Comparison of ENCODE assay signal across 23 cellular contexts in genomic region chr1:233094691-233095090, GRCh38.
"Had no signal": no experiment of that assay in that cellular context is flagged by ENCODE, and none has a peak within 500 bp of the region (broad histone marks: within the 10 kb centered on the region; RNA-seq: fewer than 3 reads in every experiment).

No MANE protein-coding gene starts in this region.

- H3K9me3 Mint-ChIP-seq: activated CD4-positive, alpha-beta memory T cell treated with anti-CD3 and anti-CD28 coated beads, Interleukin-2, amount 10 ng/mL, durations not matched to agents 7 days and 5 days; activated CD4-positive, alpha-beta T cell treated with anti-CD3 and anti-CD28 coated beads, Interleukin-2, amount 10 ng/mL, durations not matched to agents 7 days and 5 days; activated naive CD4-positive, alpha-beta T cell treated with anti-CD3 and anti-CD28 coated beads, Interleukin-2, amount 10 ng/mL, durations not matched to agents 7 days and 5 days; activated naive CD8-positive, alpha-beta T cell treated with anti-CD3 and anti-CD28 coated beads, Interleukin-2, amount 10 ng/mL, durations not matched to agents 7 days and 5 days; activated T-cell treated with anti-CD3 and anti-CD28 coated beads, Interleukin-2, amount 50 U/mL, for 24 hours; immature natural killer cell; nephron; T-helper 1 cell treated with Interleukin-12 subunit alpha and Interleukin-12 subunit beta and Interleukin-4 antibody, amounts not matched to agents 30 μg/mL and 1 μg/mL, for 36 hours had no signal

- DNase-seq: activated CD4-positive, alpha-beta memory T cell treated with anti-CD3 and anti-CD28 coated beads, Interleukin-2, amount 10 ng/mL, durations not matched to agents 7 days and 5 days; activated CD4-positive, alpha-beta T cell treated with anti-CD3 and anti-CD28 coated beads, Interleukin-2, amount 10 ng/mL, durations not matched to agents 7 days and 5 days; activated CD8-positive, alpha-beta memory T cell treated with anti-CD3 and anti-CD28 coated beads, Interleukin-2, amount 50 U/mL, for 48 hours; activated gamma-delta T cell; activated naive CD4-positive, alpha-beta T cell treated with anti-CD3 and anti-CD28 coated beads, Interleukin-2, amount 10 ng/mL, durations not matched to agents 7 days and 5 days; activated naive CD8-positive, alpha-beta T cell treated with anti-CD3 and anti-CD28 coated beads, Interleukin-2, amount 10 ng/mL, durations not matched to agents 7 days and 5 days; activated T-cell treated with anti-CD3 and anti-CD28 coated beads, Interleukin-2, amount 50 U/mL, for 24 hours; amniotic stem cell; effector CD4-positive, alpha-beta T cell; immature natural killer cell; left lung; right cardiac atrium; spleen; stimulated activated naive CD4-positive, alpha-beta T cell; T-helper 9 cell; WERI-Rb-1 had no signal

- H3K27me3 ChIP-seq: esophagus muscularis mucosa, left lung, neutrophil, spleen, tibial nerve had no signal

- H3K27ac Mint-ChIP-seq: activated CD4-positive, alpha-beta memory T cell treated with anti-CD3 and anti-CD28 coated beads, Interleukin-2, amount 10 ng/mL, durations not matched to agents 7 days and 5 days; activated CD4-positive, alpha-beta T cell treated with anti-CD3 and anti-CD28 coated beads, Interleukin-2, amount 10 ng/mL, durations not matched to agents 7 days and 5 days; activated naive CD4-positive, alpha-beta T cell treated with anti-CD3 and anti-CD28 coated beads, Interleukin-2, amount 10 ng/mL, durations not matched to agents 7 days and 5 days; activated naive CD8-positive, alpha-beta T cell treated with anti-CD3 and anti-CD28 coated beads, Interleukin-2, amount 10 ng/mL, durations not matched to agents 7 days and 5 days; activated T-cell treated with anti-CD3 and anti-CD28 coated beads, Interleukin-2, amount 50 U/mL, for 24 hours; immature natural killer cell; nephron; T-helper 1 cell treated with Interleukin-12 subunit alpha and Interleukin-12 subunit beta and Interleukin-4 antibody, amounts not matched to agents 30 μg/mL and 1 μg/mL, for 36 hours had no signal

- H3K4me3 Mint-ChIP-seq: activated CD4-positive, alpha-beta memory T cell treated with anti-CD3 and anti-CD28 coated beads, Interleukin-2, amount 10 ng/mL, durations not matched to agents 7 days and 5 days; activated CD4-positive, alpha-beta T cell treated with anti-CD3 and anti-CD28 coated beads, Interleukin-2, amount 10 ng/mL, durations not matched to agents 7 days and 5 days; activated naive CD4-positive, alpha-beta T cell treated with anti-CD3 and anti-CD28 coated beads, Interleukin-2, amount 10 ng/mL, durations not matched to agents 7 days and 5 days; activated naive CD8-positive, alpha-beta T cell treated with anti-CD3 and anti-CD28 coated beads, Interleukin-2, amount 10 ng/mL, durations not matched to agents 7 days and 5 days; activated T-cell treated with anti-CD3 and anti-CD28 coated beads, Interleukin-2, amount 50 U/mL, for 24 hours; immature natural killer cell; nephron; T-helper 1 cell treated with Interleukin-12 subunit alpha and Interleukin-12 subunit beta and Interleukin-4 antibody, amounts not matched to agents 30 μg/mL and 1 μg/mL, for 36 hours had no signal

- H3K36me3 ChIP-seq: esophagus muscularis mucosa, left lung, neutrophil, tibial nerve, WERI-Rb-1 had no signal

- H3K27ac ChIP-seq: esophagus muscularis mucosa, left lung, neutrophil, spleen, tibial nerve, WERI-Rb-1 had no signal

- H3K4me1 ChIP-seq: left lung, spleen, tibial nerve had no signal

- H3K4me3 ChIP-seq: esophagus muscularis mucosa, left lung, lung, spleen, tibial nerve had no signal

- H3K27me3 Mint-ChIP-seq: activated CD4-positive, alpha-beta memory T cell treated with anti-CD3 and anti-CD28 coated beads, Interleukin-2, amount 10 ng/mL, durations not matched to agents 7 days and 5 days; activated CD4-positive, alpha-beta T cell treated with anti-CD3 and anti-CD28 coated beads, Interleukin-2, amount 10 ng/mL, durations not matched to agents 7 days and 5 days; activated naive CD4-positive, alpha-beta T cell treated with anti-CD3 and anti-CD28 coated beads, Interleukin-2, amount 10 ng/mL, durations not matched to agents 7 days and 5 days; activated naive CD8-positive, alpha-beta T cell treated with anti-CD3 and anti-CD28 coated beads, Interleukin-2, amount 10 ng/mL, durations not matched to agents 7 days and 5 days; activated T-cell treated with anti-CD3 and anti-CD28 coated beads, Interleukin-2, amount 50 U/mL, for 24 hours had no signal

- ATAC-seq: activated CD4-positive, CD25-positive, alpha-beta regulatory T cell treated with anti-CD3 and anti-CD28 coated beads, Interleukin-2, amount 50 U/mL, for 24 hours; left lung; right cardiac atrium had no signal

- H3K9me3 ChIP-seq: esophagus muscularis mucosa, left lung, neutrophil, spleen, tibial nerve had no signal
